23 cellular contexts compared by ENCODE assay signal in the genomic region with DNA sequence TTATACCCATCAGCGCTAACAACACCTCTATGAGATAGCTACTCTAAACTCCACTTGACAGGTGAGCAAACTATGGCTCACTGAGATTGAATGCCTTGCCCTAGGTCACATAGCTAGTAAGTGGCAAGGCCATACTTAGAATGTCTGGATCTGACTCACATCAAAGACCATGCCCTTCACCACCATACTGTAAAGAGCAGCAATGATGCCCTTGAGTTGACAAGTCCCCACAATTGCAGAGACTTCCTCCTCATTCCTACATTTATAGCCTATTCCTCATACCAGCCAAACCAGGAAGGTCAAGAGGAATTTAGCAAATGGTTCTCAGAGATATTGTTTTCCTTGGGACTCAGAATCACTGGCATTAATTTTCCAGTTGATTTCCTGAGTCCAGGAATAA.
DNase-seq lines count a peak whose midpoint lies in the region; ATAC-seq and TF ChIP-seq lines count a peak whose summit lies in the region.
"Had no signal": no experiment of that assay in that cellular context is flagged by ENCODE, and none has a peak within 500 bp of the region (broad histone marks: within the 10 kb centered on the region; RNA-seq: fewer than 3 reads in every experiment).

No MANE protein-coding gene starts in this region.

- H3K36me3 ChIP-seq in mucosa of descending colon (ENCODE audit: low read depth) = no peaks in the 10 kb centered on the region
- no peaks in the 10 kb centered on the region for H3K36me3 ChIP-seq in mammary epithelial cell (ENCODE audit: insufficient read depth, low read length)
- H3K36me3 ChIP-seq: BE2C; BLaER1 treated with 17β-estradiol and CSF1 and Interleukin-3, amounts not matched to agents 10 nM and 100 nM had no signal

- intact Hi-C loops in left colon (cut with DNase I, micrococcal nuclease) = no loop called here
- intact Hi-C loops in mucosa of descending colon (cut with DNase I, micrococcal nuclease) = no loop called here
- intact Hi-C loops in mammary epithelial cell (cut with micrococcal nuclease) = no loop called here

- H3K4me2 ChIP-seq in mammary epithelial cell (ENCODE audit: insufficient read depth, low read depth, low read length) = no peak overlapping the region
- H3K4me2 ChIP-seq: A549; BLaER1 treated with 17β-estradiol and CSF1 and Interleukin-3, amounts not matched to agents 10 nM and 100 nM had no signal

- H3K4me3 ChIP-seq in mucosa of descending colon (no peak overlapping the region), mammary epithelial cell (replicated peaks in 1 of 3; ENCODE audit: insufficient read depth in 1 of 3, low read depth in 2 of 3, low read length in 3 of 3) (no peak overlapping the region)
- H3K4me3 ChIP-seq: A549; BLaER1 treated with 17β-estradiol and CSF1 and Interleukin-3, amounts not matched to agents 10 nM and 100 nM; GM12878; GM23248 had no signal

- dilution Hi-C loops in mammary epithelial cell (cut with HindIII; ENCODE audit: low sequenced_read_pairs) = no loop called here

- no peak overlapping the region for H2AFZ ChIP-seq in mammary epithelial cell (ENCODE audit: low read depth, low read length)
- H2AFZ ChIP-seq: GM23248 had no signal

- H3K79me2 ChIP-seq in mammary epithelial cell (ENCODE audit: insufficient read depth, low read length) = no peaks in the 10 kb centered on the region

- TF ChIP-seq CTCF in mucosa of descending colon (IDR thresholded peaks at IDR 0.05) (no peak), mammary epithelial cell (conservative IDR thresholded peaks at IDR 0.05 in 1 of 2, IDR thresholded peaks at IDR 0.05 in 1 of 2; ENCODE audit: extremely low read depth in 1 of 2, insufficient read depth in 1 of 2, low read depth in 1 of 2, low read length in 2 of 2) (no peak)

- DNase-seq in NCI-H510A treated with DMSO at 0.1 percent for 48 hours (lab: John Stamatoyannopoulos, UW) (peak; percentile 14), NCI-H510A (lab: John Stamatoyannopoulos, UW) (no peak), left colon (no peak), mucosa of descending colon (no peak), SW 1271 (lab: John Stamatoyannopoulos, UW) (no peak), mammary epithelial cell (no peak)
- DNase-seq: 8988T; ACHN; AML-193; BE2C; CD4-positive, alpha-beta T cell; CD8-positive, alpha-beta memory T cell; DMS 273 treated with DMSO at 0.1 percent for 48 hours; DMS79; EL; GDM1; GM23248; H9 had no signal

- WGBS in mammary epithelial cell (ENCODE audit: low coverage, missing lambda C conversion rate) = 100% methylated on average over 1 of the region's 1 CpG

- peak; percentile 81 for ATAC-seq in left colon
- ATAC-seq in mucosa of descending colon = peak; percentile 84
- no peak for ATAC-seq in HG02852 (IDR thresholded peaks at IDR 0.05; ENCODE audit: unreplicated experiment)
- ATAC-seq: A549, GM12878, HCT116 had no signal

- in situ Hi-C loops in mammary epithelial cell (cut with MboI; ENCODE audit: low sequenced_read_pairs in 2 of 2) = no loop called here

- H4K20me1 ChIP-seq in mammary epithelial cell (ENCODE audit: insufficient read depth, low read length) = no peaks in the 10 kb centered on the region
- H4K20me1 ChIP-seq: BLaER1 treated with 17β-estradiol and CSF1 and Interleukin-3, amounts not matched to agents 10 nM and 100 nM had no signal

- H3K27me3 ChIP-seq in mammary epithelial cell (ENCODE audit: insufficient read depth, low read length) = peaks cover 7% of the 10 kb centered on the region
- H3K27me3 ChIP-seq: BLaER1 treated with 17β-estradiol and CSF1 and Interleukin-3, amounts not matched to agents 10 nM and 100 nM had no signal

- H3K4me1 ChIP-seq in mucosa of descending colon (ENCODE audit: low read depth) (peaks cover under 1% of the 10 kb centered on the region), mammary epithelial cell (ENCODE audit: insufficient read depth, low read length) (no peaks in the 10 kb centered on the region)
- H3K4me1 ChIP-seq: A549; BE2C; BLaER1 treated with 17β-estradiol and CSF1 and Interleukin-3, amounts not matched to agents 10 nM and 100 nM had no signal

- H3K9ac ChIP-seq in mammary epithelial cell (ENCODE audit: insufficient read depth, low read length) = no peak overlapping the region
- H3K9ac ChIP-seq: BLaER1 treated with 17β-estradiol and CSF1 and Interleukin-3, amounts not matched to agents 10 nM and 100 nM; GM23248 had no signal

- CTCF ChIA-PET in mammary epithelial cell (lab: Charles Lee; ENCODE audit: low non-redundant PET) = no interaction called here

- H3K9me3 ChIP-seq in mucosa of descending colon = no peaks in the 10 kb centered on the region
- no peaks in the 10 kb centered on the region for H3K9me3 ChIP-seq in mammary epithelial cell (replicated peaks; ENCODE audit: insufficient read depth, low read length)
- H3K9me3 ChIP-seq: A549; BE2C; BLaER1 treated with 17β-estradiol and CSF1 and Interleukin-3, amounts not matched to agents 10 nM and 100 nM had no signal

- H3K27ac ChIP-seq in mammary epithelial cell (ENCODE audit: insufficient read depth, low read depth, low read length) = no peak overlapping the region
- H3K27ac ChIP-seq: A549; BLaER1 treated with 17β-estradiol and CSF1 and Interleukin-3, amounts not matched to agents 10 nM and 100 nM; GM23248 had no signal

- BruUV-seq in mammary epithelial cell (replicated peaks; lab: Mats Ljungman, UMichigan) = no TSS peak
